21 cellular contexts compared by ENCODE assay signal in the genomic region with DNA sequence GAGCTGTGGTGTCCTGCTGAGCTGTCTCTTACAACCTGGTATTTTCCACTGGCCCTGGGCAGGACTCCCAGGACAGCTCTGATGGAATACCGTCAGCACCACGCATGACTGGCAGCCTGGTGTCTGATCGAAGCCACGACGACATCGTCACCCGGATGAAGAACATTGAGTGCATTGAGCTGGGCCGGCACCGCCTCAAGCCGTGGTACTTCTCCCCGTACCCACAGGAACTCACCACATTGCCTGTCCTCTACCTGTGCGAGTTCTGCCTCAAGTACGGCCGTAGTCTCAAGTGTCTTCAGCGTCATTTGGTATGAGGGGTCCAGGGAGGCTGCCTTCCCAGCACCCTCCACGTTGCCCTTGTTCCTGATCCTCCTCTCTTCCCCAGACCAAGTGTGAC. TPM values are rescaled to one million over a fixed set of nuclear protein-coding genes. Genes with fewer than 3 reads are reported as not detected.
DNase-seq lines count a peak whose midpoint lies in the region; ATAC-seq and TF ChIP-seq lines count a peak whose summit lies in the region.
"Had no signal": no experiment of that assay in that cellular context is flagged by ENCODE, and none has a peak within 500 bp of the region (broad histone marks: within the 10 kb centered on the region; RNA-seq: fewer than 3 reads in every experiment).

No MANE protein-coding gene starts in this region.

- 92 to 94% (median 93%) methylated on average over 16 of the region's 16 CpGs for WGBS in stomach, 5 donors

- no peak overlapping the region for H3K27ac Mint-ChIP-seq in activated naive CD4-positive, alpha-beta T cell treated with anti-CD3 and anti-CD28 coated beads, Interleukin-2, amount 10 ng/mL, durations not matched to agents 7 days and 5 days
- H3K27ac Mint-ChIP-seq in activated naive CD4-positive, alpha-beta T cell treated with anti-CD3 and anti-CD28 coated beads for 36 hours = no peak overlapping the region
- H3K27ac Mint-ChIP-seq in activated CD4-positive, alpha-beta memory T cell treated with anti-CD3 and anti-CD28 coated beads for 36 hours = no peak overlapping the region

- peaks cover 3% of the 10 kb centered on the region for H3K4me1 ChIP-seq in parathyroid adenoma
- peaks cover 31 to 57% (median 45%) of the 10 kb centered on the region in 4 donors for H3K4me1 ChIP-seq in stomach

- no peak for TF ChIP-seq POLR2A in stomach (IDR thresholded peaks at IDR 0.05)

- H3K4me3 Mint-ChIP-seq in activated naive CD4-positive, alpha-beta T cell treated with anti-CD3 and anti-CD28 coated beads, Interleukin-2, amount 10 ng/mL, durations not matched to agents 7 days and 5 days = peak overlapping the region; percentile 53
- no peak overlapping the region for H3K4me3 Mint-ChIP-seq in activated naive CD4-positive, alpha-beta T cell treated with anti-CD3 and anti-CD28 coated beads for 36 hours
- peak overlapping the region; percentile 36 for H3K4me3 Mint-ChIP-seq in activated CD4-positive, alpha-beta memory T cell treated with anti-CD3 and anti-CD28 coated beads for 36 hours

- H3K9ac ChIP-seq in parathyroid adenoma = no peak overlapping the region

- ATAC-seq in GM21825 (IDR thresholded peaks at IDR 0.05; ENCODE audit: unreplicated experiment) (no peak), GM19463 (IDR thresholded peaks at IDR 0.05; ENCODE audit: unreplicated experiment) (no peak)
- ATAC-seq: foreskin keratinocyte, Right ventricle myocardium inferior had no signal

- H3K27ac ChIP-seq in parathyroid adenoma (no peak overlapping the region), stomach (peak overlapping the region in 1 of 5 donors; percentile 98)
- H3K27ac ChIP-seq: epithelial cell of prostate, foreskin keratinocyte, thoracic aorta had no signal

- peaks cover 56% of the 10 kb centered on the region for H3K4me1 Mint-ChIP-seq in activated naive CD4-positive, alpha-beta T cell treated with anti-CD3 and anti-CD28 coated beads, Interleukin-2, amount 10 ng/mL, durations not matched to agents 7 days and 5 days
- H3K4me1 Mint-ChIP-seq in activated naive CD4-positive, alpha-beta T cell treated with anti-CD3 and anti-CD28 coated beads for 36 hours (ENCODE audit: low read depth) = peaks cover 52% of the 10 kb centered on the region
- peaks cover 46% of the 10 kb centered on the region for H3K4me1 Mint-ChIP-seq in activated CD4-positive, alpha-beta memory T cell treated with anti-CD3 and anti-CD28 coated beads for 36 hours (ENCODE audit: low read depth)

- intact Hi-C loops in activated naive CD4-positive, alpha-beta T cell treated with anti-CD3 and anti-CD28 coated beads for 36 hours (cut with micrococcal nuclease) = loop anchor here (5.0 kb wide), 2 partner anchors 288 to 553 kb away; partner anchors contain the start of genes BANF1, EIF1AD and RAB1B
- intact Hi-C loops in activated CD4-positive, alpha-beta memory T cell treated with anti-CD3 and anti-CD28 coated beads for 36 hours (cut with micrococcal nuclease) = loop anchor here (5.0 kb wide), 1 partner anchor 203 kb away; the partner anchor contains the start of genes C11orf68 and DRAP1
- intact Hi-C loops in stomach (cut with DNase I; ENCODE audit: low total_unique reads) = loop anchor here (5.0 kb wide), 1 partner anchor 103 kb away; no protein-coding TSS in a partner anchor

- H2AFZ ChIP-seq in parathyroid adenoma = no peak overlapping the region

- TF ChIP-seq CTCF in parathyroid adenoma (IDR thresholded peaks at IDR 0.05) = no peak
- no peak for TF ChIP-seq CTCF in stomach (IDR thresholded peaks at IDR 0.05)

- H3K27me3 Mint-ChIP-seq in activated naive CD4-positive, alpha-beta T cell treated with anti-CD3 and anti-CD28 coated beads, Interleukin-2, amount 10 ng/mL, durations not matched to agents 7 days and 5 days = peaks cover 5% of the 10 kb centered on the region
- no peaks in the 10 kb centered on the region for H3K27me3 Mint-ChIP-seq in activated naive CD4-positive, alpha-beta T cell treated with anti-CD3 and anti-CD28 coated beads for 36 hours (ENCODE audit: low read depth)
- H3K27me3 Mint-ChIP-seq in activated CD4-positive, alpha-beta memory T cell treated with anti-CD3 and anti-CD28 coated beads for 36 hours = no peaks in the 10 kb centered on the region

- H3K4me3 ChIP-seq in parathyroid adenoma (ENCODE audit: low read depth, low read length) = no peak overlapping the region
- no peak overlapping the region for H3K4me3 ChIP-seq in stomach
- H3K4me3 ChIP-seq: breast epithelium, thoracic aorta had no signal

- H3K79me2 ChIP-seq in parathyroid adenoma = no peaks in the 10 kb centered on the region

- CTCF ChIA-PET in activated naive CD4-positive, alpha-beta T cell treated with anti-CD3 and anti-CD28 coated beads, Interleukin-2, amount 10 ng/mL, durations not matched to agents 7 days and 5 days (lab: Charles Lee) = interaction anchor here (1.5 kb wide), 1 partner anchor 66 kb away, joined by 8 read pairs; no protein-coding TSS in a partner anchor
- CTCF ChIA-PET in activated naive CD4-positive, alpha-beta T cell treated with anti-CD3 and anti-CD28 coated beads for 36 hours (lab: Charles Lee) = interaction anchor here (0.6 to 1.5 kb wide), 3 partner anchors 9 to 170 kb away, joined by 3 to 4 read pairs (median 4); no protein-coding TSS in a partner anchor
- CTCF ChIA-PET in activated CD4-positive, alpha-beta memory T cell treated with anti-CD3 and anti-CD28 coated beads for 36 hours (lab: Charles Lee) = interaction anchor here (2.1 kb wide), 1 partner anchor 65 kb away, joined by 7 read pairs; the partner anchor contains the start of gene AP5B1

- POLR2A ChIA-PET in activated CD4-positive, alpha-beta memory T cell treated with anti-CD3 and anti-CD28 coated beads for 36 hours (lab: Charles Lee) = interaction anchor here (0.9 kb wide), 1 partner anchor 63 kb away, joined by 3 read pairs; no protein-coding TSS in a partner anchor

- H3K9me3 ChIP-seq in parathyroid adenoma (ENCODE audit: control insufficient read depth, low read length) (no peaks in the 10 kb centered on the region), stomach (no peaks in the 10 kb centered on the region)
- H3K9me3 ChIP-seq: breast epithelium, thoracic aorta had no signal

- no peak for TF ChIP-seq EP300 in stomach (IDR thresholded peaks at IDR 0.05)

- peaks cover 56% of the 10 kb centered on the region for H3K36me3 Mint-ChIP-seq in activated naive CD4-positive, alpha-beta T cell treated with anti-CD3 and anti-CD28 coated beads, Interleukin-2, amount 10 ng/mL, durations not matched to agents 7 days and 5 days
- peaks cover 36% of the 10 kb centered on the region for H3K36me3 Mint-ChIP-seq in activated naive CD4-positive, alpha-beta T cell treated with anti-CD3 and anti-CD28 coated beads for 36 hours (ENCODE audit: low read depth)
- peaks cover 46% of the 10 kb centered on the region for H3K36me3 Mint-ChIP-seq in activated CD4-positive, alpha-beta memory T cell treated with anti-CD3 and anti-CD28 coated beads for 36 hours

- no peak for DNase-seq in activated naive CD4-positive, alpha-beta T cell treated with anti-CD3 and anti-CD28 coated beads, Interleukin-2, amount 10 ng/mL, durations not matched to agents 7 days and 5 days
- DNase-seq in activated naive CD4-positive, alpha-beta T cell treated with anti-CD3 and anti-CD28 coated beads for 36 hours = no peak
- no peak for DNase-seq in activated CD4-positive, alpha-beta memory T cell treated with anti-CD3 and anti-CD28 coated beads for 36 hours
- DNase-seq in kidney tubule cell (ENCODE audit: low spot score) (peak; percentile 4), stomach (no peak)
- DNase-seq: DMS79 treated with DMSO at 0.1 percent for 48 hours; foreskin keratinocyte; HFFc6; kidney; mesendoderm; MM.1S; NCI-H146; NCI-H748 treated with DMSO at 0.1 percent for 48 hours; stimulated activated CD4-positive, alpha-beta T cell treated with anti-CD3 and anti-CD28 coated beads, Interleukin-12 subunit alpha, Interleukin-12 subunit beta, amount 100 ng/mL, for 4 hours had no signal

- peak overlapping the region; percentile 13 for H3K4me2 ChIP-seq in parathyroid adenoma (ENCODE audit: low read length)

- H3K27me3 ChIP-seq in parathyroid adenoma (ENCODE audit: control insufficient read depth, insufficient read depth, low read length) (no peaks in the 10 kb centered on the region), stomach (no peaks in the 10 kb centered on the region)
- H3K27me3 ChIP-seq: breast epithelium, foreskin keratinocyte had no signal

- H3K36me3 ChIP-seq in parathyroid adenoma (ENCODE audit: control insufficient read depth, insufficient read depth, low read length) (no peaks in the 10 kb centered on the region), stomach (peaks cover 48 to 67% (median 66%) of the 10 kb centered on the region in 4 donors)
- H3K36me3 ChIP-seq: breast epithelium had no signal

- no peaks in the 10 kb centered on the region for H3K9me3 Mint-ChIP-seq in activated naive CD4-positive, alpha-beta T cell treated with anti-CD3 and anti-CD28 coated beads, Interleukin-2, amount 10 ng/mL, durations not matched to agents 7 days and 5 days
- no peaks in the 10 kb centered on the region for H3K9me3 Mint-ChIP-seq in activated naive CD4-positive, alpha-beta T cell treated with anti-CD3 and anti-CD28 coated beads for 36 hours
- H3K9me3 Mint-ChIP-seq in activated CD4-positive, alpha-beta memory T cell treated with anti-CD3 and anti-CD28 coated beads for 36 hours = no peaks in the 10 kb centered on the region
- H3K9me3 Mint-ChIP-seq: HFFc6 had no signal

RNA-seq across cellular contexts. Expression of gene KAT5, which starts 2.4 kb away (rescaled TPM):
- 10 to 100 TPM; 60.1 to 67.1 TPM for total RNA-seq in activated naive CD4-positive, alpha-beta T cell treated with anti-CD3 and anti-CD28 coated beads for 36 hours
- total RNA-seq in activated CD4-positive, alpha-beta memory T cell treated with anti-CD3 and anti-CD28 coated beads for 36 hours = 10 to 100 TPM; 55.9 to 61.6 TPM
- total RNA-seq in stomach = 10 to 100 TPM; 13.3 to 99.1 (median 58.7) TPM
- polyA plus RNA-seq in stomach = 10 to 100 TPM; 51.5 to 76.8 (median 53.5) TPM

RNA-seq across cellular contexts. Expression of gene RNASEH2C, which starts 6.2 kb away (rescaled TPM):
- 10 to 100 TPM; 95.6 to 97.8 TPM for total RNA-seq in activated naive CD4-positive, alpha-beta T cell treated with anti-CD3 and anti-CD28 coated beads for 36 hours
- total RNA-seq in activated CD4-positive, alpha-beta memory T cell treated with anti-CD3 and anti-CD28 coated beads for 36 hours = 100 to 1,000 TPM in 1 of 2 experiments, 10 to 100 TPM in 1; 98.4 to 105 TPM
- total RNA-seq in stomach = 100 to 1,000 TPM in 1 of 5 donors, 10 to 100 TPM in 4; 14.1 to 171 (median 49.0) TPM
- polyA plus RNA-seq in stomach = 10 to 100 TPM; 69.2 to 86.4 (median 83.9) TPM

RNA-seq across cellular contexts. Expression of gene RELA, which starts 51.7 kb away (rescaled TPM):
- total RNA-seq in activated naive CD4-positive, alpha-beta T cell treated with anti-CD3 and anti-CD28 coated beads for 36 hours = 10 to 100 TPM; 66.9 to 68.5 TPM
- 10 to 100 TPM; 74.9 to 76.5 TPM for total RNA-seq in activated CD4-positive, alpha-beta memory T cell treated with anti-CD3 and anti-CD28 coated beads for 36 hours
- 10 to 100 TPM; 27.4 to 68.8 (median 54.0) TPM for total RNA-seq in stomach
- 10 to 100 TPM; 37.9 to 56.8 (median 39.2) TPM for polyA plus RNA-seq in stomach
